ENCODE assay signal across 20 cellular contexts in genomic region chr7:140771826-140772225, GRCh38.
A peak's percentile ranks its signal among the peaks of the same experiment; 100 is the strongest.
DNase-seq lines count a peak whose midpoint lies in the region; ATAC-seq, FAIRE-seq and TF ChIP-seq lines count a peak whose summit lies in the region.
"Had no signal": no experiment of that assay in that cellular context is flagged by ENCODE, and none has a peak within 500 bp of the region (broad histone marks: within the 10 kb centered on the region; RNA-seq: fewer than 3 reads in every experiment).

No MANE protein-coding gene starts in this region.

- no peaks in the 10 kb centered on the region for H3K9me1 ChIP-seq in K562 (ENCODE audit: control insufficient read depth, insufficient read depth, low read length)

- FAIRE-seq in K562 (lab: Jason Lieb, UNC), result no peak
- FAIRE-seq: GM12892, GM19239, H1, HepG2, HTR-8/SVneo had no signal

- peaks cover 0 to 2% of the 10 kb centered on the region in 2 experiments; a peak in 2 of 5 replicates for H3K4me1 ChIP-seq in K562 (replicated peaks in 1 of 2; ENCODE audit: control insufficient read depth in 2 of 2, insufficient read depth in 2 of 2, low read length in 2 of 2)
- no peaks in the 10 kb centered on the region for H3K4me1 ChIP-seq in upper lobe of right lung
- no peaks in the 10 kb centered on the region for H3K4me1 ChIP-seq in testis

- intact Hi-C loops in K562 (cut with micrococcal nuclease) (no loop called here), upper lobe of right lung (cut with DNase I) (no loop called here), testis (cut with DNase I; ENCODE audit: low total_unique reads) (no loop called here)

- TF ChIP-seq EP300 in K562 (IDR thresholded peaks at IDR 0.05; ENCODE audit: low read length), result no peak

- CTCF ChIA-PET in K562 (lab: Yijun Ruan, JAX; ENCODE audit: low intra/inter-chr PET ratio), result no interaction called here

- H3K79me2 ChIP-seq in K562 (ENCODE audit: control insufficient read depth, insufficient read depth, low read length), result no peaks in the 10 kb centered on the region

- TF ChIP-seq CTCF in AG10803 (conservative IDR thresholded peaks at IDR 0.05; ENCODE audit: low read length) (no peak), K562 (IDR thresholded peaks at IDR 0.05 in 2 of 3, conservative IDR thresholded peaks at IDR 0.05 in 1 of 3; ENCODE audit: insufficient read depth in 2 of 3, low read depth in 1 of 3, low read length in 3 of 3) (no peak), nephron (IDR thresholded peaks at IDR 0.05; ENCODE audit: unreplicated experiment in 3 of 3) (no peak), upper lobe of right lung (IDR thresholded peaks at IDR 0.05) (no peak), testis (IDR thresholded peaks at IDR 0.05) (no peak)

- peak overlapping the region; percentile 0 to 60 (median 3) for H3K27ac Mint-ChIP-seq in nephron
- H3K27ac Mint-ChIP-seq: CD8-positive, alpha-beta T cell; HFFc6 had no signal

- H3K4me3 Mint-ChIP-seq in nephron, result no peak overlapping the region
- H3K4me3 Mint-ChIP-seq: CD8-positive, alpha-beta T cell; HFFc6 had no signal

- H3K36me3 Mint-ChIP-seq in nephron (ENCODE audit: low read depth), result peaks cover 69% of the 10 kb centered on the region

- no peak overlapping the region for H3K4me3 ChIP-seq in AG10803 (ENCODE audit: low read length)
- no peak overlapping the region for H3K4me3 ChIP-seq in K562
- H3K4me3 ChIP-seq in upper lobe of right lung, result no peak overlapping the region
- H3K4me3 ChIP-seq in testis, result no peak overlapping the region

- no peak for TF ChIP-seq RAD21 in K562 (CRISPR knock-in tag; conservative IDR thresholded peaks at IDR 0.05 in 1 of 2, IDR thresholded peaks at IDR 0.05 in 1 of 2)

- POLR2A ChIA-PET in K562 (lab: Yijun Ruan, JAX), result interaction anchor here (0.8 kb wide), 1 partner anchor 26 kb away, joined by 3 read pairs; no protein-coding TSS in a partner anchor

- H3K9me3 Mint-ChIP-seq in nephron, result peaks cover 4% of the 10 kb centered on the region
- H3K9me3 Mint-ChIP-seq: CD8-positive, alpha-beta T cell; HFFc6 had no signal

- no peaks in the 10 kb centered on the region for H4K20me1 ChIP-seq in K562 (replicated peaks; ENCODE audit: control insufficient read depth, insufficient read depth, low read length)

- H3K9ac ChIP-seq in K562 (ENCODE audit: insufficient read depth in 1 of 2, low read depth in 2 of 2, low read length in 2 of 2), result no peak overlapping the region

- peaks cover 48% of the 10 kb centered on the region for H3K36me3 ChIP-seq in K562 (ENCODE audit: control insufficient read depth, insufficient read depth, low read length)
- peaks cover 64% of the 10 kb centered on the region for H3K36me3 ChIP-seq in upper lobe of right lung
- H3K36me3 ChIP-seq in testis (ENCODE audit: low read depth, missing control alignments), result no peaks in the 10 kb centered on the region

- no peak overlapping the region for H3K4me2 ChIP-seq in K562 (ENCODE audit: insufficient read depth, low read length)

- H3K27me3 ChIP-seq in K562 (ENCODE audit: control insufficient read depth in 2 of 2, insufficient read depth in 2 of 2, low read length in 2 of 2) (no peaks in the 10 kb centered on the region), upper lobe of right lung (no peaks in the 10 kb centered on the region), testis (no peaks in the 10 kb centered on the region)
- H3K27me3 ChIP-seq: BE2C had no signal

- no peaks in the 10 kb centered on the region for H3K27me3 Mint-ChIP-seq in nephron (ENCODE audit: low read depth)

- H3K27ac ChIP-seq in K562 (ENCODE audit: extremely low read depth, low read depth, low read length), result no peak overlapping the region
- H3K27ac ChIP-seq in upper lobe of right lung, result no peak overlapping the region
- H3K27ac ChIP-seq in testis, result no peak overlapping the region
- H3K27ac ChIP-seq: C4-2B had no signal

- TF ChIP-seq POLR2A in K562 (conservative IDR thresholded peaks at IDR 0.05) (no peak), testis (IDR thresholded peaks at IDR 0.05) (no peak)

- H3K9me3 ChIP-seq in K562 (replicated peaks; ENCODE audit: control insufficient read depth, insufficient read depth, low read depth, low read length) (no peaks in the 10 kb centered on the region), upper lobe of right lung (no peaks in the 10 kb centered on the region), testis (no peaks in the 10 kb centered on the region)
- H3K9me3 ChIP-seq: BE2C had no signal

- H3K4me1 Mint-ChIP-seq in nephron, result peaks cover 7% of the 10 kb centered on the region

- no TSS peak for BruUV-seq in K562 (replicated peaks; lab: Mats Ljungman, UMichigan)

- ATAC-seq in K562 (no peak), HG02938 (IDR thresholded peaks at IDR 0.05; ENCODE audit: unreplicated experiment) (no peak), upper lobe of right lung (no peak)
- ATAC-seq: CD8-positive, alpha-beta T cell; HepG2 had no signal

- no peak overlapping the region for H2AFZ ChIP-seq in K562 (ENCODE audit: low read depth, low read length)

- in situ Hi-C loops in K562 (cut with MboI), result no loop called here

- DNase-seq in AG10803 (ENCODE audit: low read depth) (peak; percentile 25), GM04503 (ENCODE audit: low read depth) (peak; percentile 8), K562 (ENCODE audit: extremely low read depth in 1 of 4, low spot score in 3 of 4) (no peak), upper lobe of right lung (no peak), testis (no peak), D341Med (ENCODE audit: low spot score) (no peak)
- DNase-seq: 8988T; BE2C; CD8-positive, alpha-beta T cell; COR-L47; HCEC 1CT; HFFc6 had no signal

TF ChIP-seq in K562, 482 proteins besides CTCF, POLR2A, EP300 and RAD21:
- TF ChIP-seq FOXP1 (CRISPR knock-in tag; IDR thresholded peaks at IDR 0.05) (0 out of 2 replicates have a peak, but pooled peaks have one; percentile 0), SUPT5H (IDR thresholded peaks at IDR 0.05) (no peak)

Comparison
In these comparisons a context has a peak if more than half of its experiments do, and no peak if none do; other contexts are left out.
1. DNase-seq: peak in AG10803 (single experiment) and GM04503 (single experiment); none in K562 (0 of 4), upper lobe of right lung (single experiment), testis (single experiment) and D341Med (single experiment).